In the genomic region with DNA sequence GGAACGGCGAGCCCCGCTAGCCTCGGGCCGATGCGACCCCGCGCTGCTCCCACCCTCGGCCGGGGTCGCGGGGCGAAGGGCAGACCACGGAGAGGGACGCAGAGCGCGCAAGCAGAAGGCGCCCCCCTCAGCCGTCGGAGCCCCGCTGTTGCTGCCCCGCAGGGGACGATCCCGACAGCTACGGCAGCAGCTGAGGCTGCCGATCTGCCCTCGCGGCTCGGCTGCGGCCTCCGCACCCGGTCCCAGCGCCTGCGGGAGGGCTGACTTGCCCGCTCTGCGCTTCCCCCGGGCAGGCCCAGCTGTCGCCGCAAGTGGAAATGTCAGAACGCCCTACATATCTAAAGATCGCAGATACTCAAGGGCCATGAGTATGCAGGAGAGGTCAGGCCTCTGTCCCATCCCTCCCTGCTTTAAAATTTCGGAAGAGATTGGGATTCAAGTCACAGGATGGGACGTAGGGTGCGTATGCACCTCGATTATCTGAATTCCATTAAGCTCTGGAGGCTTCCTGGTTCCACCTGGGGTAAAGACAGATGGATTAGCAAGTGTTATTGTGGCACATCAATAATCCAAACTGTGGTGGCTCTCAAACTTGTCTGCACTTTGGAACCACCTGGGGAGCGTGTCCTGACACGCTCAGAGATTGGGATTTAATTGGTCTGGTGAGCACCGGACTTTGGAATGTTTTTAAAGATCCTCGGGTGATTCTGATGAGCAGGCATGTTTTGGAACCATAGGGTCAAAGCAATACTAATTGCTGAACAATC, we compare ENCODE assay signal across 8 cellular contexts. TPM values are rescaled to one million over a fixed set of nuclear protein-coding genes. Genes with fewer than 3 reads are reported as not detected.
DNase-seq lines count a peak whose midpoint lies in the region; ATAC-seq and TF ChIP-seq lines count a peak whose summit lies in the region.

A gene (minus strand): TSS at position 206 of the 767 bp plus-strand sequence. CDS start 216 bp downstream, outside the sequence.

- peak within 1 kb of the TSS; percentile 98 for H3K27ac Mint-ChIP-seq in activated T-helper 17 cell treated with anti-CD3 and anti-CD28 coated beads, Interleukin-2, amount 50 U/mL, for 72 hours
- peak within 1 kb of the TSS; percentile 99 for H3K27ac Mint-ChIP-seq in nephron progenitor cell

- no peak for TF ChIP-seq EP300 in transverse colon (IDR thresholded peaks at IDR 0.05; ENCODE audit: low read depth)

- H3K27ac ChIP-seq in transverse colon, result peak within 1 kb of the TSS; percentile 96 to 98 (median 97)

- H3K27me3 Mint-ChIP-seq in activated T-helper 17 cell treated with anti-CD3 and anti-CD28 coated beads, Interleukin-2, amount 50 U/mL, for 72 hours, result no peaks in the 10 kb centered on the region
- peaks cover 12% of the 10 kb centered on the region for H3K27me3 Mint-ChIP-seq in nephron progenitor cell (ENCODE audit: low read depth, poor library complexity)

- peak; percentile 17 for TF ChIP-seq POLR2A in transverse colon (IDR thresholded peaks at IDR 0.05)

- H3K4me3 Mint-ChIP-seq in activated T-helper 17 cell treated with anti-CD3 and anti-CD28 coated beads, Interleukin-2, amount 50 U/mL, for 72 hours, result peak within 1 kb of the TSS; percentile 95
- H3K4me3 Mint-ChIP-seq in nephron progenitor cell, result peak within 1 kb of the TSS; percentile 84

- H3K4me1 ChIP-seq in NT2/D1 (ENCODE audit: insufficient read depth, insufficient read length) (no peaks in the 10 kb centered on the region), transverse colon (peaks cover 13 to 26% (median 17%) of the 10 kb centered on the region in 4 donors)

- peak within 1 kb of the TSS; percentile 91 for H3K9ac ChIP-seq in NT2/D1 (ENCODE audit: insufficient read length, low read depth)

- peak; percentile 24 for ATAC-seq in HG03025 (IDR thresholded peaks at IDR 0.05; ENCODE audit: low FRiP score, unreplicated experiment)
- ATAC-seq in activated T-helper 17 cell treated with anti-CD3 and anti-CD28 coated beads, Interleukin-2, amount 50 U/mL, for 72 hours (replicated peaks), result peak; percentile 34

- H3K9me3 ChIP-seq in NT2/D1 (ENCODE audit: insufficient read depth, low read length), result no peaks in the 10 kb centered on the region
- no peaks in the 10 kb centered on the region for H3K9me3 ChIP-seq in transverse colon

- 26% methylated on average over 14 of the region's 49 CpGs; no CpG with 5 or more reads in 1 of the 2 donors for WGBS in transverse colon (ENCODE audit: low coverage in 1 of 2), 2 donors

- H3K36me3 ChIP-seq in NT2/D1 (ENCODE audit: insufficient read depth, insufficient read length, low read length), result no peaks in the 10 kb centered on the region
- H3K36me3 ChIP-seq in transverse colon, result no peaks in the 10 kb centered on the region

- in situ Hi-C loops in transverse colon (cut with MboI; ENCODE audit: low pct_ligation_motif_present in 1 of 4, low pct_unique_long_range_greater_than_20kb in 1 of 4, low sequenced_read_pairs in 3 of 4), result no loop called here

- intact Hi-C loops in transverse colon (cut with DNase I; ENCODE audit: low total_unique reads), result no loop called here

- no peaks in the 10 kb centered on the region for H3K9me3 Mint-ChIP-seq in activated T-helper 17 cell treated with anti-CD3 and anti-CD28 coated beads, Interleukin-2, amount 50 U/mL, for 72 hours
- peaks cover 8% of the 10 kb centered on the region for H3K9me3 Mint-ChIP-seq in nephron progenitor cell

- peaks cover 6% of the 10 kb centered on the region for H3K36me3 Mint-ChIP-seq in activated T-helper 17 cell treated with anti-CD3 and anti-CD28 coated beads, Interleukin-2, amount 50 U/mL, for 72 hours (ENCODE audit: low read depth)
- no peaks in the 10 kb centered on the region for H3K36me3 Mint-ChIP-seq in nephron progenitor cell (ENCODE audit: low read depth)

- peaks cover 17% of the 10 kb centered on the region for H3K4me1 Mint-ChIP-seq in activated T-helper 17 cell treated with anti-CD3 and anti-CD28 coated beads, Interleukin-2, amount 50 U/mL, for 72 hours
- peaks cover 22% of the 10 kb centered on the region for H3K4me1 Mint-ChIP-seq in nephron progenitor cell

- peak; percentile 19 for DNase-seq in activated T-cell treated with anti-CD3 and anti-CD28 coated beads for 1 hour (ENCODE audit: low read depth)
- DNase-seq in activated T-cell treated with anti-CD3 and anti-CD28 coated beads for 4 hours, result no peak
- DNase-seq in NT2/D1 (ENCODE audit: low read depth, low spot score), result peak; percentile 36
- DNase-seq in fibroblast of the aortic adventitia (ENCODE audit: low read depth), result peak; percentile 42
- DNase-seq in nephron progenitor cell, result peak; percentile 61
- DNase-seq in transverse colon, result peak; percentile 36

- H3K27me3 ChIP-seq in NT2/D1 (ENCODE audit: insufficient read depth, insufficient read length) (no peaks in the 10 kb centered on the region), transverse colon (no peaks in the 10 kb centered on the region)

- H3K4me3 ChIP-seq in NT2/D1 (ENCODE audit: insufficient read length, low read depth) (peak within 1 kb of the TSS; percentile 72), fibroblast of the aortic adventitia (ENCODE audit: low read depth, low read length) (peak within 1 kb of the TSS; percentile 70), transverse colon (peak within 1 kb of the TSS; percentile 59 to 69 (median 63))

- TF ChIP-seq CTCF in fibroblast of the aortic adventitia (IDR thresholded peaks at IDR 0.05; ENCODE audit: insufficient read depth, low read length) (no peak), nephron progenitor cell (IDR thresholded peaks at IDR 0.05) (no peak), transverse colon (IDR thresholded peaks at IDR 0.05) (no peak)

RNA-seq across cellular contexts. Expression of the gene that starts here (rescaled TPM):
- total RNA-seq in activated T-helper 17 cell treated with anti-CD3 and anti-CD28 coated beads, Interleukin-2, amount 50 U/mL, for 72 hours, result under 1 TPM; 0.65 to 0.93 TPM
- total RNA-seq in fibroblast of the aortic adventitia (ENCODE audit: low replicate concordance) (2.5 and 3.2 TPM in 2 replicates), transverse colon (1 to 10 TPM in 3 of 4 donors, under 1 TPM in 1; 0.80 to 2.6 (median 1.8) TPM)

Comparison
In these comparisons a context has a peak if more than half of its experiments do, and no peak if none do; other contexts are left out.
1. Peak in ATAC-seq in activated T-helper 17 cell treated with anti-CD3 and anti-CD28 coated beads, Interleukin-2, amount 50 U/mL, for 72 hours; RNA of the gene not detected or under 1 TPM.